ENCODE assay signal across 22 cellular contexts in genomic region chr12:6314776-6315175, GRCh38. TPM values are rescaled to one million over a fixed set of nuclear protein-coding genes. Genes with fewer than 3 reads are reported as not detected.
A peak's percentile ranks its signal among the peaks of the same experiment; 100 is the strongest.
DNase-seq lines count a peak whose midpoint lies in the region; ATAC-seq, FAIRE-seq and TF ChIP-seq lines count a peak whose summit lies in the region.
"Had no signal": no experiment of that assay in that cellular context is flagged by ENCODE, and none has a peak within 500 bp of the region (broad histone marks: within the 10 kb centered on the region; RNA-seq: fewer than 3 reads in every experiment).

No MANE protein-coding gene starts in this region.

- ATAC-seq in activated naive CD8-positive, alpha-beta T cell treated with anti-CD3 and anti-CD28 coated beads, Interleukin-2, amount 10 ng/mL, durations not matched to agents 7 days and 5 days (ENCODE audit: low read depth) = no peak
- no peak for ATAC-seq in GM12878
- no peak for ATAC-seq in stimulated activated effector memory CD8-positive, alpha-beta T cell treated with anti-CD3 and anti-CD28 coated beads, Interleukin-12 subunit alpha, Interleukin-12 subunit beta, amount 100 ng/mL, for 72 hours
- ATAC-seq: Panc1 had no signal

- CTCF ChIA-PET in GM12878 (lab: Yijun Ruan, JAX) = interaction anchor here (0.9 to 3.5 kb wide), 2 partner anchors 8 to 18 kb away, joined by 3 to 13 read pairs; no protein-coding TSS in a partner anchor

- no peak overlapping the region for H3K4me3 Mint-ChIP-seq in activated naive CD8-positive, alpha-beta T cell treated with anti-CD3 and anti-CD28 coated beads, Interleukin-2, amount 10 ng/mL, durations not matched to agents 7 days and 5 days
- no peak overlapping the region for H3K4me3 Mint-ChIP-seq in activated naive CD8-positive, alpha-beta T cell treated with anti-CD3 and anti-CD28 coated beads for 36 hours
- H3K4me3 Mint-ChIP-seq in H9 = no peak overlapping the region
- no peak overlapping the region for H3K4me3 Mint-ChIP-seq in stimulated activated effector memory CD8-positive, alpha-beta T cell treated with anti-CD3 and anti-CD28 coated beads, Interleukin-12 subunit alpha, Interleukin-12 subunit beta, amount 100 ng/mL, for 72 hours
- H3K4me3 Mint-ChIP-seq in endodermal cell = no peak overlapping the region
- H3K4me3 Mint-ChIP-seq: CD4-positive, alpha-beta memory T cell; HFFc6 had no signal

- TF ChIP-seq CTCF in H9 (conservative IDR thresholded peaks at IDR 0.05) (no peak), GM12878 (IDR thresholded peaks at IDR 0.05 in 2 of 3, conservative IDR thresholded peaks at IDR 0.05 in 1 of 3; ENCODE audit: control insufficient read depth in 2 of 3, extremely low read depth in 1 of 3, insufficient read depth in 1 of 3, low read depth in 3 of 3, low read length in 3 of 3) (no peak), endodermal cell (conservative IDR thresholded peaks at IDR 0.05) (no peak)

- H3K23me2 ChIP-seq in H9 (ENCODE audit: insufficient read length, low read depth, low read length, poor library complexity, severe bottlenecking) = peaks cover 5% of the 10 kb centered on the region

- H3T11ph ChIP-seq in H9 (ENCODE audit: low read length) = no peak overlapping the region

- no peak overlapping the region for H3K56ac ChIP-seq in H9 (ENCODE audit: insufficient read length, low read depth, low read length)

- peaks cover 13% of the 10 kb centered on the region for H3K27me3 Mint-ChIP-seq in activated naive CD8-positive, alpha-beta T cell treated with anti-CD3 and anti-CD28 coated beads, Interleukin-2, amount 10 ng/mL, durations not matched to agents 7 days and 5 days
- peaks cover 10% of the 10 kb centered on the region for H3K27me3 Mint-ChIP-seq in activated naive CD8-positive, alpha-beta T cell treated with anti-CD3 and anti-CD28 coated beads for 36 hours
- H3K27me3 Mint-ChIP-seq in H9 (ENCODE audit: low read depth) (peaks cover 2% of the 10 kb centered on the region), endodermal cell (ENCODE audit: insufficient read depth) (peaks cover 2% of the 10 kb centered on the region)

- TF ChIP-seq EP300 in GM12878 (IDR thresholded peaks at IDR 0.05; ENCODE audit: borderline replicate concordance in 1 of 2, control insufficient read depth in 1 of 2, low read depth in 2 of 2, low read length in 2 of 2) = no peak

- no peaks in the 10 kb centered on the region for H3K79me2 ChIP-seq in H9 (ENCODE audit: insufficient read depth, low read length)
- no peaks in the 10 kb centered on the region for H3K79me2 ChIP-seq in GM12878 (ENCODE audit: control insufficient read depth, insufficient read depth, low read length)

- H2BK5ac ChIP-seq in H9 (ENCODE audit: insufficient read length, low read length) = no peak overlapping the region

- no peaks in the 10 kb centered on the region for H4K20me1 ChIP-seq in H9 (ENCODE audit: control insufficient read depth, insufficient read depth, insufficient read length)
- no peaks in the 10 kb centered on the region for H4K20me1 ChIP-seq in GM12878 (ENCODE audit: control insufficient read depth, insufficient read depth)
- H4K20me1 ChIP-seq: BLaER1 had no signal

- H3K27ac ChIP-seq in H9 (ENCODE audit: insufficient read length, low read depth, low read length) (no peak overlapping the region), GM12878 (ENCODE audit: control insufficient read depth, insufficient read depth) (no peak overlapping the region), endodermal cell (ENCODE audit: low read depth, low read length) (no peak overlapping the region)
- H3K27ac ChIP-seq: BLaER1 had no signal

- H3K36me3 ChIP-seq in GM12878 (ENCODE audit: control insufficient read depth in 2 of 2, insufficient read depth in 2 of 2, low read length in 1 of 2) (no peaks in the 10 kb centered on the region), endodermal cell (ENCODE audit: control insufficient read depth, insufficient read depth, low read length) (no peaks in the 10 kb centered on the region)
- H3K36me3 ChIP-seq: BLaER1 had no signal

- no peaks in the 10 kb centered on the region for H3K9me3 Mint-ChIP-seq in activated naive CD8-positive, alpha-beta T cell treated with anti-CD3 and anti-CD28 coated beads, Interleukin-2, amount 10 ng/mL, durations not matched to agents 7 days and 5 days
- no peaks in the 10 kb centered on the region for H3K9me3 Mint-ChIP-seq in activated naive CD8-positive, alpha-beta T cell treated with anti-CD3 and anti-CD28 coated beads for 36 hours
- H3K9me3 Mint-ChIP-seq in H9 (no peaks in the 10 kb centered on the region), endodermal cell (no peaks in the 10 kb centered on the region)
- no peaks in the 10 kb centered on the region for H3K9me3 Mint-ChIP-seq in stimulated activated effector memory CD8-positive, alpha-beta T cell treated with anti-CD3 and anti-CD28 coated beads, Interleukin-12 subunit alpha, Interleukin-12 subunit beta, amount 100 ng/mL, for 72 hours
- H3K9me3 Mint-ChIP-seq: CD4-positive, alpha-beta memory T cell; HFFc6 had no signal

- no peak overlapping the region for H4K8ac ChIP-seq in H9 (replicated peaks; ENCODE audit: insufficient read length, low read depth, low read length)

- in situ Hi-C loops in GM12878 (cut with MboI) = no loop called here

- H3K4me2 ChIP-seq in H9 (ENCODE audit: insufficient read depth, insufficient read length, low read length) (no peak overlapping the region), GM12878 (ENCODE audit: control insufficient read depth, insufficient read depth) (no peak overlapping the region)
- H3K4me2 ChIP-seq: BLaER1 had no signal

- peaks cover 3% of the 10 kb centered on the region; the same call in 1 of the 2 replicates for H3K4me1 ChIP-seq in H9 (ENCODE audit: insufficient read depth, low read length)
- H3K4me1 ChIP-seq in GM12878 (ENCODE audit: control insufficient read depth, insufficient read depth, low read length) = peaks cover 33% of the 10 kb centered on the region
- H3K4me1 ChIP-seq in endodermal cell (ENCODE audit: control insufficient read depth, insufficient read depth, low read length) = no peaks in the 10 kb centered on the region

- H2AFZ ChIP-seq in H9 (ENCODE audit: low read length) (no peak overlapping the region), GM12878 (ENCODE audit: control insufficient read depth, low read depth, low read length) (no peak overlapping the region)

- no peaks in the 10 kb centered on the region for H3K79me1 ChIP-seq in H9 (ENCODE audit: insufficient read depth, low read depth, low read length, poor library complexity, severe bottlenecking)

- BruUV-seq in GM12878 (replicated peaks; lab: Mats Ljungman, UMichigan) = no TSS peak

- H2BK120ac ChIP-seq in H9 (ENCODE audit: low read depth, low read length, poor library complexity, severe bottlenecking) = no peak overlapping the region

- H2BK12ac ChIP-seq in H9 (ENCODE audit: insufficient read length, low read depth, low read length) = no peak overlapping the region

- no peak overlapping the region for H4K91ac ChIP-seq in H9 (ENCODE audit: insufficient read length, low read depth, low read length)

- no peak overlapping the region for H3K23ac ChIP-seq in H9 (ENCODE audit: insufficient read length, low read depth, low read length)

- H2BK20ac ChIP-seq in H9 (ENCODE audit: low read depth, low read length, poor library complexity, severe bottlenecking) = no peak overlapping the region

- SMC1A ChIA-PET in GM12878 (lab: Charles Lee; ENCODE audit: uncharacterized antibody, unreplicated experiment) = interaction anchor here (1.0 to 2.0 kb wide), 4 partner anchors 8 to 29 kb away, joined by 3 to 6 read pairs (median 4); no protein-coding TSS in a partner anchor

- H3K36me3 Mint-ChIP-seq in activated naive CD8-positive, alpha-beta T cell treated with anti-CD3 and anti-CD28 coated beads, Interleukin-2, amount 10 ng/mL, durations not matched to agents 7 days and 5 days = peaks cover 1% of the 10 kb centered on the region
- no peaks in the 10 kb centered on the region for H3K36me3 Mint-ChIP-seq in activated naive CD8-positive, alpha-beta T cell treated with anti-CD3 and anti-CD28 coated beads for 36 hours
- peaks cover 28 to 51% (median 45%) of the 10 kb centered on the region in 3 experiments for H3K36me3 Mint-ChIP-seq in H9 (ENCODE audit: insufficient read depth in 1 of 3, low read depth in 3 of 3)
- H3K36me3 Mint-ChIP-seq in stimulated activated effector memory CD8-positive, alpha-beta T cell treated with anti-CD3 and anti-CD28 coated beads, Interleukin-12 subunit alpha, Interleukin-12 subunit beta, amount 100 ng/mL, for 72 hours = peaks cover 18% of the 10 kb centered on the region
- H3K36me3 Mint-ChIP-seq in endodermal cell (ENCODE audit: low read depth) = peaks cover 43% of the 10 kb centered on the region
- H3K36me3 Mint-ChIP-seq: CD4-positive, alpha-beta memory T cell had no signal

- POLR2A ChIA-PET in activated naive CD8-positive, alpha-beta T cell treated with anti-CD3 and anti-CD28 coated beads, Interleukin-2, amount 10 ng/mL, durations not matched to agents 7 days and 5 days (lab: Charles Lee) = no interaction called here
- POLR2A ChIA-PET in GM12878 (lab: Charles Lee) = interaction anchor here (0.6 to 2.2 kb wide), 3 partner anchors 8 to 111 kb away, joined by 3 to 14 read pairs (median 4); no protein-coding TSS in a partner anchor

- intact Hi-C loops in GM12878 (cut with micrococcal nuclease; ENCODE audit: unreplicated experiment) = no loop called here

- peak; percentile 25 for DNase-seq in activated naive CD8-positive, alpha-beta T cell treated with anti-CD3 and anti-CD28 coated beads, Interleukin-2, amount 10 ng/mL, durations not matched to agents 7 days and 5 days
- no peak for DNase-seq in activated naive CD8-positive, alpha-beta T cell treated with anti-CD3 and anti-CD28 coated beads for 36 hours
- DNase-seq in H9 = no peak
- no peak for DNase-seq in GM12878 (ENCODE audit: low read depth, low spot score)
- DNase-seq in stimulated activated effector memory CD8-positive, alpha-beta T cell treated with anti-CD3 and anti-CD28 coated beads, Interleukin-12 subunit alpha, Interleukin-12 subunit beta, amount 100 ng/mL, for 72 hours (ENCODE audit: low spot score in 2 of 2) = no peak
- no peak for DNase-seq in endodermal cell
- DNase-seq in GM19240 (ENCODE audit: insufficient read length, low spot score) = no peak
- DNase-seq in HT-29 (ENCODE audit: low spot score) = no peak
- DNase-seq: Calu3; CD4-positive, alpha-beta memory T cell; GF-D8; HFFc6; NCI-H1092; NCI-H1436 treated with DMSO at 0.1 percent for 48 hours; NCI-H2029; NCI-H2171; NCI-H446; NCI-H526 treated with DMSO at 0.1 percent for 48 hours had no signal

- H2AK5ac ChIP-seq in H9 (ENCODE audit: insufficient read length, low read length) = no peak overlapping the region

- H2BK15ac ChIP-seq in H9 (ENCODE audit: low read depth, low read length) = no peak overlapping the region

- H3K9me3 ChIP-seq in H9 (ENCODE audit: control insufficient read depth, low read depth, low read length) = no peaks in the 10 kb centered on the region
- H3K9me3 ChIP-seq in GM12878 (replicated peaks; ENCODE audit: control insufficient read depth, insufficient read depth, low read length) = no peaks in the 10 kb centered on the region
- H3K9me3 ChIP-seq in endodermal cell (ENCODE audit: control insufficient read depth, low read length) = no peaks in the 10 kb centered on the region
- H3K9me3 ChIP-seq: BLaER1 had no signal

- no peak for FAIRE-seq in GM12878 (lab: Jason Lieb, UNC)

- H3K4me1 Mint-ChIP-seq in activated naive CD8-positive, alpha-beta T cell treated with anti-CD3 and anti-CD28 coated beads, Interleukin-2, amount 10 ng/mL, durations not matched to agents 7 days and 5 days = peaks cover 22% of the 10 kb centered on the region
- peaks cover 27% of the 10 kb centered on the region for H3K4me1 Mint-ChIP-seq in activated naive CD8-positive, alpha-beta T cell treated with anti-CD3 and anti-CD28 coated beads for 36 hours
- peaks cover 33 to 36% of the 10 kb centered on the region in 2 experiments for H3K4me1 Mint-ChIP-seq in H9
- peaks cover 35% of the 10 kb centered on the region for H3K4me1 Mint-ChIP-seq in stimulated activated effector memory CD8-positive, alpha-beta T cell treated with anti-CD3 and anti-CD28 coated beads, Interleukin-12 subunit alpha, Interleukin-12 subunit beta, amount 100 ng/mL, for 72 hours
- H3K4me1 Mint-ChIP-seq in endodermal cell = peaks cover 33% of the 10 kb centered on the region

- no peaks in the 10 kb centered on the region for H3K27me3 ChIP-seq in H9 (ENCODE audit: insufficient read depth, low read length)
- H3K27me3 ChIP-seq in GM12878 (replicated peaks in 1 of 2; ENCODE audit: control insufficient read depth in 2 of 2, insufficient read depth in 2 of 2, low read length in 1 of 2) = no peaks in the 10 kb centered on the region
- H3K27me3 ChIP-seq in endodermal cell (ENCODE audit: control insufficient read depth, insufficient read depth, low read length, poor library complexity, severe bottlenecking) = peaks cover 6% of the 10 kb centered on the region

- no peak overlapping the region for H3K4ac ChIP-seq in H9 (ENCODE audit: low read depth, low read length)

- H3K27ac Mint-ChIP-seq in activated naive CD8-positive, alpha-beta T cell treated with anti-CD3 and anti-CD28 coated beads, Interleukin-2, amount 10 ng/mL, durations not matched to agents 7 days and 5 days = no peak overlapping the region
- no peak overlapping the region for H3K27ac Mint-ChIP-seq in activated naive CD8-positive, alpha-beta T cell treated with anti-CD3 and anti-CD28 coated beads for 36 hours
- H3K27ac Mint-ChIP-seq in H9 (peak overlapping the region in 2 of 3 experiments; percentile 25 to 59; a peak in 2 of 7 replicates), endodermal cell (no peak overlapping the region)
- H3K27ac Mint-ChIP-seq in stimulated activated effector memory CD8-positive, alpha-beta T cell treated with anti-CD3 and anti-CD28 coated beads, Interleukin-12 subunit alpha, Interleukin-12 subunit beta, amount 100 ng/mL, for 72 hours = peak overlapping the region; percentile 48
- H3K27ac Mint-ChIP-seq: CD4-positive, alpha-beta memory T cell; HFFc6 had no signal

- no peak for TF ChIP-seq RAD21 in GM12878 (IDR thresholded peaks at IDR 0.05; ENCODE audit: insufficient read depth, low read depth, low read length)

- H4K5ac ChIP-seq in H9 (ENCODE audit: insufficient read length, low read depth, low read length) = no peak overlapping the region

- no peak overlapping the region for H3K18ac ChIP-seq in H9 (ENCODE audit: insufficient read length, low read depth, low read length)

- WGBS in H9 (ENCODE audit: extremely low coverage, insufficient read length, low lambda C conversion rate) = no CpG with 5 or more reads among the region's 9 CpGs
- 74% methylated on average over 9 of the region's 9 CpGs for WGBS in GM12878 (ENCODE audit: insufficient coverage, insufficient replicate concordance, low lambda C conversion rate, missing lambda C conversion rate)
- 91 to 100% methylated on average over 7 to 9 of the region's 9 CpGs for WGBS in endodermal cell (ENCODE audit: insufficient coverage in 1 of 2, insufficient read length in 1 of 2), 2 experiments

- H3K4me3 ChIP-seq in GM12878 (no peak overlapping the region), endodermal cell (ENCODE audit: low read length) (no peak overlapping the region)
- H3K4me3 ChIP-seq: BLaER1 had no signal

- H3K14ac ChIP-seq in H9 (ENCODE audit: insufficient read depth, low read length) = no peak overlapping the region

- RAD21 ChIA-PET in GM12878 (lab: Charles Lee; ENCODE audit: unreplicated experiment) = interaction anchor here (1.0 to 1.4 kb wide), 2 partner anchors 21 to 29 kb away, joined by 3 to 4 read pairs; no protein-coding TSS in a partner anchor

- H3K9ac ChIP-seq in H9 (ENCODE audit: extremely low read depth, insufficient read length, low read length) = no peak overlapping the region
- H3K9ac ChIP-seq in GM12878 (ENCODE audit: control insufficient read depth, insufficient read depth, low read length) = no peak overlapping the region
- H3K9ac ChIP-seq in endodermal cell (ENCODE audit: extremely low read depth, low read length, poor library complexity, severe bottlenecking) = no peak overlapping the region
- H3K9ac ChIP-seq: BLaER1 had no signal

- TF ChIP-seq POLR2A in GM12878 (IDR thresholded peaks at IDR 0.05; ENCODE audit: low read depth, low read length) = no peak

RNA-seq across cellular contexts. Expression of gene PLEKHG6, which starts 4.3 kb away (rescaled TPM):
- total RNA-seq in activated naive CD8-positive, alpha-beta T cell treated with anti-CD3 and anti-CD28 coated beads, Interleukin-2, amount 10 ng/mL, durations not matched to agents 7 days and 5 days = not detected
- total RNA-seq in activated naive CD8-positive, alpha-beta T cell treated with anti-CD3 and anti-CD28 coated beads for 36 hours = under 1 TPM; 0.10 to 0.52 TPM
- total RNA-seq in H9 (2021) (17.7 and 20.0 TPM in 2 replicates), GM12878 (2014; rRNA removed) (1.0 and 1.4 TPM in 2 replicates), GM12878 (2014; rRNA removed; fragmentation: Illumina TruSeq; extraction: Trizol) (0.60 and 0.72 TPM in 2 replicates), GM12878 (2021) (0.90 and 1.5 TPM in 2 replicates), endodermal cell (10 to 100 TPM; 24.8 to 37.2 TPM)
- 2.3 and 2.8 TPM in 2 replicates for total RNA-seq in GM12878 (2013; cell fraction: nucleolus; rRNA removed)
- 0.33 TPM for polyA plus RNA-seq in GM12878 (2011; ENCODE audit: low read depth)
- polyA plus RNA-seq in GM12878 (2011; rRNA removed) (1.4 and 2.0 TPM in 2 replicates), GM12878 (2014; fragmentation: Illumina TruSeq; extraction: Trizol) (0.10 and 0.62 TPM in 2 replicates), GM12878 (2014; fragmentation: Nextera tagmentation; extraction: Ambion mirVana) (under 1 TPM; 0.10 to 0.20 TPM), GM12878 (2014; rRNA removed) (1.6 and 4.0 TPM in 2 replicates), GM12878 (2016; fragmentation: Nextera tagmentation; extraction: Ambion mirVana) (1 to 10 TPM; 1.4 to 2.3 TPM)
- polyA plus RNA-seq in GM12878 (2011; cell fraction: cytosol; rRNA removed) = 4.7 and 9.6 TPM in 2 replicates
- polyA plus RNA-seq in GM12878 (2011; cell fraction: nucleus; rRNA removed) = 3.3 and 9.4 TPM in 2 replicates
- 1.6 and 2.4 TPM in 2 replicates for polyA plus RNA-seq in GM12878 (2012)
- 1.7 and 9.9 TPM in 2 replicates for polyA minus RNA-seq in GM12878 (2011; rRNA and poly(A)+ RNA removed)
- polyA minus RNA-seq in GM12878 (2011; cell fraction: cytosol; rRNA and poly(A)+ RNA removed) = 2.7 and 6.9 TPM in 2 replicates
- polyA minus RNA-seq in GM12878 (2011; cell fraction: nucleus; rRNA and poly(A)+ RNA removed) = 0.60 and 6.0 TPM in 2 replicates
- polyA plus RNA-seq in endodermal cell (2013, experiment 1 of 2) = 7.1 TPM
- polyA plus RNA-seq in endodermal cell (2013, experiment 2 of 2) = 4.6 TPM
- 90.1 and 94.8 TPM in 2 replicates for total RNA-seq in HT-29 (2014; rRNA removed; shearing (Covaris generic))
- total RNA-seq: A673; CD4-positive, alpha-beta memory T cell; HFFc6; SK-MEL-5 had no signal

RNA-seq across cellular contexts. Expression of gene TNFRSF1A, which starts 27.1 kb away (rescaled TPM):
- 10 to 100 TPM; 82.9 to 87.1 TPM for total RNA-seq in activated naive CD8-positive, alpha-beta T cell treated with anti-CD3 and anti-CD28 coated beads, Interleukin-2, amount 10 ng/mL, durations not matched to agents 7 days and 5 days
- 10 to 100 TPM; 44.8 to 49.1 TPM for total RNA-seq in activated naive CD8-positive, alpha-beta T cell treated with anti-CD3 and anti-CD28 coated beads for 36 hours
- total RNA-seq in H9 (2021) (55.9 and 59.9 TPM in 2 replicates), GM12878 (2014; rRNA removed) (11.7 and 14.1 TPM in 2 replicates), GM12878 (2014; rRNA removed; fragmentation: Illumina TruSeq; extraction: Trizol) (7.3 and 9.8 TPM in 2 replicates), GM12878 (2021) (16.2 and 16.5 TPM in 2 replicates), endodermal cell (10 to 100 TPM; 43.2 to 86.2 TPM)
- 25.3 and 26.1 TPM in 2 replicates for total RNA-seq in GM12878 (2013; cell fraction: nucleolus; rRNA removed)
- polyA plus RNA-seq in GM12878 (2011; ENCODE audit: low read depth) = 4.1 TPM
- polyA plus RNA-seq in GM12878 (2011; rRNA removed) (16.5 and 18.9 TPM in 2 replicates), GM12878 (2014; fragmentation: Illumina TruSeq; extraction: Trizol) (6.4 and 14.8 TPM in 2 replicates), GM12878 (2014; fragmentation: Nextera tagmentation; extraction: Ambion mirVana) (under 1 TPM; 0.24 to 0.77 TPM), GM12878 (2014; rRNA removed) (12.7 and 13.1 TPM in 2 replicates), GM12878 (2016; fragmentation: Nextera tagmentation; extraction: Ambion mirVana) (10 to 100 TPM; 10.6 to 13.0 TPM)
- 16.0 and 25.6 TPM in 2 replicates for polyA plus RNA-seq in GM12878 (2011; cell fraction: cytosol; rRNA removed)
- polyA plus RNA-seq in GM12878 (2011; cell fraction: nucleus; rRNA removed) = 30.0 and 37.3 TPM in 2 replicates
- 7.0 and 13.2 TPM in 2 replicates for polyA plus RNA-seq in GM12878 (2012)
- polyA minus RNA-seq in GM12878 (2011; rRNA and poly(A)+ RNA removed) = 22.5 and 36.4 TPM in 2 replicates
- polyA minus RNA-seq in GM12878 (2011; cell fraction: cytosol; rRNA and poly(A)+ RNA removed) = 13.6 and 15.8 TPM in 2 replicates
- polyA minus RNA-seq in GM12878 (2011; cell fraction: nucleus; rRNA and poly(A)+ RNA removed) = 24.8 and 42.8 TPM in 2 replicates
- 39.7 TPM for polyA plus RNA-seq in endodermal cell (2013, experiment 1 of 2)
- 37.7 TPM for polyA plus RNA-seq in endodermal cell (2013, experiment 2 of 2)
- 91.9 and 94.5 TPM in 2 replicates for total RNA-seq in HT-29 (2014; rRNA removed; shearing (Covaris generic))

Comparison
In these comparisons a context has a peak if more than half of its experiments do, and no peak if none do; other contexts are left out.
1. H3K27ac Mint-ChIP-seq: peak in H9 (2 of 3) and stimulated activated effector memory CD8-positive, alpha-beta T cell treated with anti-CD3 and anti-CD28 coated beads, Interleukin-12 subunit alpha, Interleukin-12 subunit beta, amount 100 ng/mL, for 72 hours (single experiment); none in activated naive CD8-positive, alpha-beta T cell treated with anti-CD3 and anti-CD28 coated beads, Interleukin-2, amount 10 ng/mL, durations not matched to agents 7 days and 5 days (single experiment), activated naive CD8-positive, alpha-beta T cell treated with anti-CD3 and anti-CD28 coated beads for 36 hours (single experiment) and endodermal cell (single experiment).